In the genomic region with DNA sequence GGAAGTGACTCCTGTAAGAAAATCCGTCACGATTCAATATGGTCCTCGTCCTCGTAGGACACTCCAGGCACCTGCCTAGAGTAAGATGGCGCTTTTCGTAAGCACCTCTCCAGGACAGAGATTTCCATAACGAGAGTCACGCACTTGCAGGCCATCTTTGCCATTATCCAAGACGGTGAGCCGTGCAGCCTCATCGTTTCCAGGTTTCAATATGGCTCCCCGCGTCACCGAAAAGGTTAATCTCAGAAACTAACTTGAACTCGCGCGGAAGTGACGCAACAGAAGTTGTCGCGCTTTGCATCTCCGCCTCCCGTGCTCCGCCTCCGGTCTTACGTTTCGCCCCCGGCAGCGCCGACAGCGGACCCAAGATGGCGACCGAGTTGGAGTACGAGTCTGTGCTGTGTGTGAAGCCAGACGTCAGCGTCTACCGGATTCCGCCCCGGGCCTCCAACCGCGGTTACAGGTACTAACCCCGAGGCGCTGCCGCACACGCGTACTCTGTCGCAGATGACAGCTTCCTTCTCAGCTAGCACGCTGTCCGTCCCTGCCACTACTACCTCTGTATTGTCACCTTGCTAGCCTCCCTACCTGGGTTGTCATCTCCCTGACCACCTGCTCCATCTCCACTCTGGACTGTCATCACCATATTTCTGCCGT, we compare ENCODE assay signal across 1 cellular context.
TF ChIP-seq lines count a peak whose summit lies in the region.

A gene (plus strand): TSS at position 354 of the 657 bp plus-strand sequence. CDS start 15 bp downstream, at position 369.

TF ChIP-seq in K562, 482 proteins besides CTCF, POLR2A, EP300 and RAD21 (continued from another document and continues in another):
- TF ChIP-seq EGR1 (conservative IDR thresholded peaks at IDR 0.05) (peak; percentile 71), ZNF347 (CRISPR knock-in tag; IDR thresholded peaks at IDR 0.05; ENCODE audit: low read depth) (no peak), CTBP1 (IDR thresholded peaks at IDR 0.05; ENCODE audit: borderline replicate concordance) (peak; percentile 44; the same call in 1 of the 2 replicates), CCNT2 (IDR thresholded peaks at IDR 0.05; ENCODE audit: borderline replicate concordance, extremely low read depth, insufficient read length, low read depth, low read length) (peak; percentile 25), SREBF2 (CRISPR knock-in tag; IDR thresholded peaks at IDR 0.05) (no peak), KDM5B (IDR thresholded peaks at IDR 0.05; ENCODE audit: insufficient replicate concordance, low read depth, low read length) (peak; percentile 63), RCOR1 (IDR thresholded peaks at IDR 0.05; ENCODE audit: borderline replicate concordance in 1 of 2, low read depth in 2 of 2, low read length in 2 of 2) (peak in 1 of 2 experiments; percentile 45; a peak in 1 of 4 replicates), BHLHE40 (IDR thresholded peaks at IDR 0.05; ENCODE audit: low read length) (no peak), ZC3H4 (CRISPR knock-in tag; IDR thresholded peaks at IDR 0.05; ENCODE audit: borderline replicate concordance) (no peak), SIN3B (IDR thresholded peaks at IDR 0.05; ENCODE audit: low read depth) (peak; percentile 75)
- TF ChIP-seq, protein P1, sequence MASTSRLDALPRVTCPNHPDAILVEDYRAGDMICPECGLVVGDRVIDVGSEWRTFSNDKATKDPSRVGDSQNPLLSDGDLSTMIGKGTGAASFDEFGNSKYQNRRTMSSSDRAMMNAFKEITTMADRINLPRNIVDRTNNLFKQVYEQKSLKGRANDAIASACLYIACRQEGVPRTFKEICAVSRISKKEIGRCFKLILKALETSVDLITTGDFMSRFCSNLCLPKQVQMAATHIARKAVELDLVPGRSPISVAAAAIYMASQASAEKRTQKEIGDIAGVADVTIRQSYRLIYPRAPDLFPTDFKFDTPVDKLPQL (IDR thresholded peaks at IDR 0.05; ENCODE audit: extremely low read depth, insufficient read length), result peak; percentile 40
- TF ChIP-seq, protein P2, sequence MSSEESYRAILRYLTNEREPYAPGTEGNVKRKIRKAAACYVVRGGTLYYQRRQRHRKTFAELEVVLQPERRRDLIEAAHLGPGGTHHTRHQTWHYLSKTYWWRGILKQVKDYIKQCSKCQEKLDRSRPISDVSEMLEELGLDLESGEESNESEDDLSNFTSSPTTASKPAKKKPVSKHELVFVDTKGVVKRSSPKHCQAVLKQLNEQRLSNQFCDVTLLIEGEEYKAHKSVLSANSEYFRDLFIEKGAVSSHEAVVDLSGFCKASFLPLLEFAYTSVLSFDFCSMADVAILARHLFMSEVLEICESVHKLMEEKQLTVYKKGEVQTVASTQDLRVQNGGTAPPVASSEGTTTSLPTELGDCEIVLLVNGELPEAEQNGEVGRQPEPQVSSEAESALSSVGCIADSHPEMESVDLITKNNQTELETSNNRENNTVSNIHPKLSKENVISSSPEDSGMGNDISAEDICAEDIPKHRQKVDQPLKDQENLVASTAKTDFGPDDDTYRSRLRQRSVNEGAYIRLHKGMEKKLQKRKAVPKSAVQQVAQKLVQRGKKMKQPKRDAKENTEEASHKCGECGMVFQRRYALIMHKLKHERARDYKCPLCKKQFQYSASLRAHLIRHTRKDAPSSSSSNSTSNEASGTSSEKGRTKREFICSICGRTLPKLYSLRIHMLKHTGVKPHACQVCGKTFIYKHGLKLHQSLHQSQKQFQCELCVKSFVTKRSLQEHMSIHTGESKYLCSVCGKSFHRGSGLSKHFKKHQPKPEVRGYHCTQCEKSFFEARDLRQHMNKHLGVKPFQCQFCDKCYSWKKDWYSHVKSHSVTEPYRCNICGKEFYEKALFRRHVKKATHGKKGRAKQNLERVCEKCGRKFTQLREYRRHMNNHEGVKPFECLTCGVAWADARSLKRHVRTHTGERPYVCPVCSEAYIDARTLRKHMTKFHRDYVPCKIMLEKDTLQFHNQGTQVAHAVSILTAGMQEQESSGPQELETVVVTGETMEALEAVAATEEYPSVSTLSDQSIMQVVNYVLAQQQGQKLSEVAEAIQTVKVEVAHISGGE (CRISPR knock-in tag; IDR thresholded peaks at IDR 0.05), result peak in 2 of 3 experiments; percentile 59 to 88; a peak in 4 of 6 replicates
- TF ChIP-seq, protein P3, sequence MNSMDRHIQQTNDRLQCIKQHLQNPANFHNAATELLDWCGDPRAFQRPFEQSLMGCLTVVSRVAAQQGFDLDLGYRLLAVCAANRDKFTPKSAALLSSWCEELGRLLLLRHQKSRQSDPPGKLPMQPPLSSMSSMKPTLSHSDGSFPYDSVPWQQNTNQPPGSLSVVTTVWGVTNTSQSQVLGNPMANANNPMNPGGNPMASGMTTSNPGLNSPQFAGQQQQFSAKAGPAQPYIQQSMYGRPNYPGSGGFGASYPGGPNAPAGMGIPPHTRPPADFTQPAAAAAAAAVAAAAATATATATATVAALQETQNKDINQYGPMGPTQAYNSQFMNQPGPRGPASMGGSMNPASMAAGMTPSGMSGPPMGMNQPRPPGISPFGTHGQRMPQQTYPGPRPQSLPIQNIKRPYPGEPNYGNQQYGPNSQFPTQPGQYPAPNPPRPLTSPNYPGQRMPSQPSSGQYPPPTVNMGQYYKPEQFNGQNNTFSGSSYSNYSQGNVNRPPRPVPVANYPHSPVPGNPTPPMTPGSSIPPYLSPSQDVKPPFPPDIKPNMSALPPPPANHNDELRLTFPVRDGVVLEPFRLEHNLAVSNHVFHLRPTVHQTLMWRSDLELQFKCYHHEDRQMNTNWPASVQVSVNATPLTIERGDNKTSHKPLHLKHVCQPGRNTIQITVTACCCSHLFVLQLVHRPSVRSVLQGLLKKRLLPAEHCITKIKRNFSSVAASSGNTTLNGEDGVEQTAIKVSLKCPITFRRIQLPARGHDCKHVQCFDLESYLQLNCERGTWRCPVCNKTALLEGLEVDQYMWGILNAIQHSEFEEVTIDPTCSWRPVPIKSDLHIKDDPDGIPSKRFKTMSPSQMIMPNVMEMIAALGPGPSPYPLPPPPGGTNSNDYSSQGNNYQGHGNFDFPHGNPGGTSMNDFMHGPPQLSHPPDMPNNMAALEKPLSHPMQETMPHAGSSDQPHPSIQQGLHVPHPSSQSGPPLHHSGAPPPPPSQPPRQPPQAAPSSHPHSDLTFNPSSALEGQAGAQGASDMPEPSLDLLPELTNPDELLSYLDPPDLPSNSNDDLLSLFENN (IDR thresholded peaks at IDR 0.05; ENCODE audit: low read depth in 2 of 2, low read length in 2 of 2), result 0 out of 4 replicates have a peak, but pooled peaks of 1 of the 2 experiments have one; percentile 18
- TF ChIP-seq, protein P4, sequence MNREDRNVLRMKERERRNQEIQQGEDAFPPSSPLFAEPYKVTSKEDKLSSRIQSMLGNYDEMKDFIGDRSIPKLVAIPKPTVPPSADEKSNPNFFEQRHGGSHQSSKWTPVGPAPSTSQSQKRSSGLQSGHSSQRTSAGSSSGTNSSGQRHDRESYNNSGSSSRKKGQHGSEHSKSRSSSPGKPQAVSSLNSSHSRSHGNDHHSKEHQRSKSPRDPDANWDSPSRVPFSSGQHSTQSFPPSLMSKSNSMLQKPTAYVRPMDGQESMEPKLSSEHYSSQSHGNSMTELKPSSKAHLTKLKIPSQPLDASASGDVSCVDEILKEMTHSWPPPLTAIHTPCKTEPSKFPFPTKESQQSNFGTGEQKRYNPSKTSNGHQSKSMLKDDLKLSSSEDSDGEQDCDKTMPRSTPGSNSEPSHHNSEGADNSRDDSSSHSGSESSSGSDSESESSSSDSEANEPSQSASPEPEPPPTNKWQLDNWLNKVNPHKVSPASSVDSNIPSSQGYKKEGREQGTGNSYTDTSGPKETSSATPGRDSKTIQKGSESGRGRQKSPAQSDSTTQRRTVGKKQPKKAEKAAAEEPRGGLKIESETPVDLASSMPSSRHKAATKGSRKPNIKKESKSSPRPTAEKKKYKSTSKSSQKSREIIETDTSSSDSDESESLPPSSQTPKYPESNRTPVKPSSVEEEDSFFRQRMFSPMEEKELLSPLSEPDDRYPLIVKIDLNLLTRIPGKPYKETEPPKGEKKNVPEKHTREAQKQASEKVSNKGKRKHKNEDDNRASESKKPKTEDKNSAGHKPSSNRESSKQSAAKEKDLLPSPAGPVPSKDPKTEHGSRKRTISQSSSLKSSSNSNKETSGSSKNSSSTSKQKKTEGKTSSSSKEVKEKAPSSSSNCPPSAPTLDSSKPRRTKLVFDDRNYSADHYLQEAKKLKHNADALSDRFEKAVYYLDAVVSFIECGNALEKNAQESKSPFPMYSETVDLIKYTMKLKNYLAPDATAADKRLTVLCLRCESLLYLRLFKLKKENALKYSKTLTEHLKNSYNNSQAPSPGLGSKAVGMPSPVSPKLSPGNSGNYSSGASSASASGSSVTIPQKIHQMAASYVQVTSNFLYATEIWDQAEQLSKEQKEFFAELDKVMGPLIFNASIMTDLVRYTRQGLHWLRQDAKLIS (CRISPR knock-in tag; IDR thresholded peaks at IDR 0.05), result 0 out of 2 replicates have a peak, but pooled peaks have one; percentile 26
- TF ChIP-seq, protein P5, sequence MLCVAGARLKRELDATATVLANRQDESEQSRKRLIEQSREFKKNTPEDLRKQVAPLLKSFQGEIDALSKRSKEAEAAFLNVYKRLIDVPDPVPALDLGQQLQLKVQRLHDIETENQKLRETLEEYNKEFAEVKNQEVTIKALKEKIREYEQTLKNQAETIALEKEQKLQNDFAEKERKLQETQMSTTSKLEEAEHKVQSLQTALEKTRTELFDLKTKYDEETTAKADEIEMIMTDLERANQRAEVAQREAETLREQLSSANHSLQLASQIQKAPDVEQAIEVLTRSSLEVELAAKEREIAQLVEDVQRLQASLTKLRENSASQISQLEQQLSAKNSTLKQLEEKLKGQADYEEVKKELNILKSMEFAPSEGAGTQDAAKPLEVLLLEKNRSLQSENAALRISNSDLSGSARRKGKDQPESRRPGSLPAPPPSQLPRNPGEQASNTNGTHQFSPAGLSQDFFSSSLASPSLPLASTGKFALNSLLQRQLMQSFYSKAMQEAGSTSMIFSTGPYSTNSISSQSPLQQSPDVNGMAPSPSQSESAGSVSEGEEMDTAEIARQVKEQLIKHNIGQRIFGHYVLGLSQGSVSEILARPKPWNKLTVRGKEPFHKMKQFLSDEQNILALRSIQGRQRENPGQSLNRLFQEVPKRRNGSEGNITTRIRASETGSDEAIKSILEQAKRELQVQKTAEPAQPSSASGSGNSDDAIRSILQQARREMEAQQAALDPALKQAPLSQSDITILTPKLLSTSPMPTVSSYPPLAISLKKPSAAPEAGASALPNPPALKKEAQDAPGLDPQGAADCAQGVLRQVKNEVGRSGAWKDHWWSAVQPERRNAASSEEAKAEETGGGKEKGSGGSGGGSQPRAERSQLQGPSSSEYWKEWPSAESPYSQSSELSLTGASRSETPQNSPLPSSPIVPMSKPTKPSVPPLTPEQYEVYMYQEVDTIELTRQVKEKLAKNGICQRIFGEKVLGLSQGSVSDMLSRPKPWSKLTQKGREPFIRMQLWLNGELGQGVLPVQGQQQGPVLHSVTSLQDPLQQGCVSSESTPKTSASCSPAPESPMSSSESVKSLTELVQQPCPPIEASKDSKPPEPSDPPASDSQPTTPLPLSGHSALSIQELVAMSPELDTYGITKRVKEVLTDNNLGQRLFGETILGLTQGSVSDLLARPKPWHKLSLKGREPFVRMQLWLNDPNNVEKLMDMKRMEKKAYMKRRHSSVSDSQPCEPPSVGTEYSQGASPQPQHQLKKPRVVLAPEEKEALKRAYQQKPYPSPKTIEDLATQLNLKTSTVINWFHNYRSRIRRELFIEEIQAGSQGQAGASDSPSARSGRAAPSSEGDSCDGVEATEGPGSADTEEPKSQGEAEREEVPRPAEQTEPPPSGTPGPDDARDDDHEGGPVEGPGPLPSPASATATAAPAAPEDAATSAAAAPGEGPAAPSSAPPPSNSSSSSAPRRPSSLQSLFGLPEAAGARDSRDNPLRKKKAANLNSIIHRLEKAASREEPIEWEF (CRISPR knock-in tag; IDR thresholded peaks at IDR 0.05), result no peak
- TF ChIP-seq, protein P6, sequence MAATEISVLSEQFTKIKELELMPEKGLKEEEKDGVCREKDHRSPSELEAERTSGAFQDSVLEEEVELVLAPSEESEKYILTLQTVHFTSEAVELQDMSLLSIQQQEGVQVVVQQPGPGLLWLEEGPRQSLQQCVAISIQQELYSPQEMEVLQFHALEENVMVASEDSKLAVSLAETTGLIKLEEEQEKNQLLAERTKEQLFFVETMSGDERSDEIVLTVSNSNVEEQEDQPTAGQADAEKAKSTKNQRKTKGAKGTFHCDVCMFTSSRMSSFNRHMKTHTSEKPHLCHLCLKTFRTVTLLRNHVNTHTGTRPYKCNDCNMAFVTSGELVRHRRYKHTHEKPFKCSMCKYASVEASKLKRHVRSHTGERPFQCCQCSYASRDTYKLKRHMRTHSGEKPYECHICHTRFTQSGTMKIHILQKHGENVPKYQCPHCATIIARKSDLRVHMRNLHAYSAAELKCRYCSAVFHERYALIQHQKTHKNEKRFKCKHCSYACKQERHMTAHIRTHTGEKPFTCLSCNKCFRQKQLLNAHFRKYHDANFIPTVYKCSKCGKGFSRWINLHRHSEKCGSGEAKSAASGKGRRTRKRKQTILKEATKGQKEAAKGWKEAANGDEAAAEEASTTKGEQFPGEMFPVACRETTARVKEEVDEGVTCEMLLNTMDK (IDR thresholded peaks at IDR 0.05; ENCODE audit: borderline replicate concordance, insufficient read depth, low read depth, low read length, poor library complexity, severe bottlenecking), result no peak
- TF ChIP-seq, protein P7, sequence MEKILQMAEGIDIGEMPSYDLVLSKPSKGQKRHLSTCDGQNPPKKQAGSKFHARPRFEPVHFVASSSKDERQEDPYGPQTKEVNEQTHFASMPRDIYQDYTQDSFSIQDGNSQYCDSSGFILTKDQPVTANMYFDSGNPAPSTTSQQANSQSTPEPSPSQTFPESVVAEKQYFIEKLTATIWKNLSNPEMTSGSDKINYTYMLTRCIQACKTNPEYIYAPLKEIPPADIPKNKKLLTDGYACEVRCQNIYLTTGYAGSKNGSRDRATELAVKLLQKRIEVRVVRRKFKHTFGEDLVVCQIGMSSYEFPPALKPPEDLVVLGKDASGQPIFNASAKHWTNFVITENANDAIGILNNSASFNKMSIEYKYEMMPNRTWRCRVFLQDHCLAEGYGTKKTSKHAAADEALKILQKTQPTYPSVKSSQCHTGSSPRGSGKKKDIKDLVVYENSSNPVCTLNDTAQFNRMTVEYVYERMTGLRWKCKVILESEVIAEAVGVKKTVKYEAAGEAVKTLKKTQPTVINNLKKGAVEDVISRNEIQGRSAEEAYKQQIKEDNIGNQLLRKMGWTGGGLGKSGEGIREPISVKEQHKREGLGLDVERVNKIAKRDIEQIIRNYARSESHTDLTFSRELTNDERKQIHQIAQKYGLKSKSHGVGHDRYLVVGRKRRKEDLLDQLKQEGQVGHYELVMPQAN (IDR thresholded peaks at IDR 0.05; ENCODE audit: borderline replicate concordance), result peak; percentile 91; the same call in 1 of the 2 replicates
